Comparison of ENCODE assay signal across 1 cellular context in genomic region chr11:119000906-119001305, GRCh38.
TF ChIP-seq lines count a peak whose summit lies in the region.

No MANE protein-coding gene starts in this region.

TF ChIP-seq in K562, 482 proteins besides CTCF, POLR2A, EP300 and RAD21:
- TF ChIP-seq MAFK (IDR thresholded peaks at IDR 0.05; ENCODE audit: low read length) = 0 out of 2 replicates have a peak, but pooled peaks have one; percentile 5
- no peak for TF ChIP-seq FOSL1 (tag; conservative IDR thresholded peaks at IDR 0.05)
- TF ChIP-seq SIN3A (IDR thresholded peaks at IDR 0.05; ENCODE audit: borderline replicate concordance in 2 of 2, control insufficient read depth in 1 of 2, low read depth in 2 of 2, low read length in 2 of 2) = no peak
- peak; percentile 29; the same call in 1 of the 2 replicates for TF ChIP-seq DPF2 (IDR thresholded peaks at IDR 0.05)
TF ChIP-seq in K562: peak in this region for 2.
